8 cellular contexts compared by ENCODE assay signal in the genomic region with DNA sequence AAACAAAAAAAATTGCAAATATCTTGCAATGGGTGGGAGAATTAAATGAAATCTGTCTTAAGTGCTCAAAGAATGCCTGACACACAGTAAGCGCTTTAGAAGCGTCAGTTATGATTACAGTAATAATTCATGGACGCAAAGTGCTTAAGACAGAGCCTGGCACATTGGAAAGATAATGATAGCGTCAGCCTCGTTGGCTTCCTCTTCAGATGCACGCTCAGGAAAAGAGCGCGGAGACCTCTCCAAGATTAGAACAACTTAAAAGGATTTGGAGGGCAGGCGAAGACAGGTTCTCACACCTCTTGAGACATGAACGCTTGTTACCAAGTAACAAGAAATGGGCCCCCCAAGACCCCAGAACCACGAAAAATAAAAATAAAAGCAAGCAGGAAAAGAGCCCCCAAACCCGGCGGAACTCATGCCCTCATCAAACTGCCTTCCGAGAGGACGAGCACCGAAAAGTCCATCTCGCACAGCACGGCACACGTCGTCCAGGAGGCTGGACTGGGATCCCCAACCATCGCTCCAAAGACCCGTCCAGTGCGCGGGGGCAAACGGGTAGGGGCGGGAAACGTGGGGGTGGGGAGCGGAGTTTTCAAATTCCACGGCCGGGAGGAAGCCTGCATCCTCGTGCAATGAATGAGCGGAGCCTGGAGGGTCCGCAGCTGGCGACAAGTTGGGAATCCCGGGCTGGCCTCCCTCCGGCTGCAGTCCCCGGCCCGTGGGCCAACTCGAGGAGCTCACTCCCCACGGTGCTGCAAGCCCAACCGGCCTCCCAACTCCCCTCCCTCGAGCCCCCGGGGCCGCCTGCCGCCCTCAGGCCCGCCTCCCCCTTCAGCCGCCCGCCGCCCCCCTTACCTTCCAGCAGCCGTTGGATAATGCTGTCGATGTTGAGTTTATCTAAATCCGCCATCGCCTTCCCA. TPM values are rescaled to one million over a fixed set of nuclear protein-coding genes. Genes with fewer than 3 reads are reported as not detected.
DNase-seq lines count a peak whose midpoint lies in the region; ATAC-seq and TF ChIP-seq lines count a peak whose summit lies in the region.

No MANE protein-coding gene starts in this region.

- H3K36me3 Mint-ChIP-seq in CD4-positive, alpha-beta memory T cell = peaks cover 2 to 24% of the 10 kb centered on the region in 2 donors

- peak overlapping the region; percentile 86 for H3K14ac ChIP-seq in IMR-90 (replicated peaks; ENCODE audit: low read depth, low read length)

- H4K91ac ChIP-seq in IMR-90 (ENCODE audit: insufficient read depth, low read depth, low read length) = peak overlapping the region; percentile 78; the same call in 1 of the 2 replicates

- H3K27me3 Mint-ChIP-seq in CD4-positive, alpha-beta memory T cell = no peaks in the 10 kb centered on the region

- TF ChIP-seq POLR2A in IMR-90 (IDR thresholded peaks at IDR 0.05; ENCODE audit: low read depth, low read length) = no peak

- H2BK15ac ChIP-seq in IMR-90 (ENCODE audit: low read depth, low read length) = no peak overlapping the region

- H2AK5ac ChIP-seq in IMR-90 (ENCODE audit: low read depth, low read length) = peak overlapping the region; percentile 80

- peak overlapping the region; percentile 93 for H3K9ac ChIP-seq in IMR-90 (ENCODE audit: low read depth, low read length)

- H3K36me3 ChIP-seq in CD4-positive, alpha-beta memory T cell (ENCODE audit: insufficient read depth, low read length) = no peaks in the 10 kb centered on the region
- no peaks in the 10 kb centered on the region for H3K36me3 ChIP-seq in IMR-90 (ENCODE audit: control insufficient read depth, insufficient read depth, low read length)
- H3K36me3 ChIP-seq in lower lobe of right lung = no peaks in the 10 kb centered on the region

- peak overlapping the region; percentile 63 for H3K18ac ChIP-seq in IMR-90 (ENCODE audit: low read depth, low read length)

- peaks cover 32 to 74% (median 48%) of the 10 kb centered on the region in 4 donors for H3K4me1 Mint-ChIP-seq in CD4-positive, alpha-beta memory T cell

- ATAC-seq in GM19455 (IDR thresholded peaks at IDR 0.05; ENCODE audit: unreplicated experiment) (peak; percentile 26), IMR-90 (ENCODE audit: low read depth) (peak; percentile 34), SK-N-SH treated with all-trans-retinoic acid at 6 μM for 48 hours (peak; percentile 38), lower lobe of right lung (peak; percentile 44 to 60), GM19351 (IDR thresholded peaks at IDR 0.05; ENCODE audit: unreplicated experiment) (no peak)

- H3K9me3 Mint-ChIP-seq in CD4-positive, alpha-beta memory T cell = peaks cover 0 to 3% (median 0%) of the 10 kb centered on the region in 8 donors

- no peak for TF ChIP-seq CTCF in IMR-90 (conservative IDR thresholded peaks at IDR 0.05; ENCODE audit: low read depth, low read length)
- no peak for TF ChIP-seq CTCF in coronary artery (IDR thresholded peaks at IDR 0.05)
- TF ChIP-seq CTCF in lower lobe of right lung (IDR thresholded peaks at IDR 0.05) = no peak

- dilution Hi-C loops in IMR-90 (cut with HindIII; ENCODE audit: low sequenced_read_pairs, unreplicated experiment) = no loop called here

- peak overlapping the region; percentile 93 for H2AFZ ChIP-seq in IMR-90 (replicated peaks; ENCODE audit: low read length, poor library complexity)

- H3K9me1 ChIP-seq in IMR-90 (ENCODE audit: insufficient read depth, low read length) = peaks cover 14% of the 10 kb centered on the region

- H3K27ac ChIP-seq in CD4-positive, alpha-beta memory T cell (ENCODE audit: low read depth, low read length) = peak overlapping the region; percentile 59
- H3K27ac ChIP-seq in IMR-90 (ENCODE audit: insufficient read depth, low read length) (peak overlapping the region; percentile 92), coronary artery (peak overlapping the region; percentile 85 to 95), lower lobe of right lung (peak overlapping the region; percentile 86), temporal lobe (ENCODE audit: low read depth, low read length) (peak overlapping the region; percentile 69)

- no peak for TF ChIP-seq RAD21 in IMR-90 (IDR thresholded peaks at IDR 0.05; ENCODE audit: low read length)

- H4K8ac ChIP-seq in IMR-90 (ENCODE audit: low read depth in 2 of 2, low read length in 2 of 2) = peak overlapping the region in 1 of 2 experiments; percentile 78; a peak in 1 of 4 replicates

- 0% methylated on average over 5 of the region's 53 CpGs; no CpG with 5 or more reads in 1 of the 2 experiments for WGBS in IMR-90 (ENCODE audit: extremely low coverage in 2 of 2, insufficient read length in 1 of 2), 2 experiments

- in situ Hi-C loops in IMR-90 (cut with MboI; ENCODE audit: low sequenced_read_pairs) = no loop called here

- peak overlapping the region; percentile 84 for H3K23ac ChIP-seq in IMR-90 (ENCODE audit: low read depth, low read length)

- H2BK20ac ChIP-seq in IMR-90 (ENCODE audit: low read depth, low read length) = no peak overlapping the region

- peak overlapping the region; percentile 96 for H2BK5ac ChIP-seq in IMR-90 (ENCODE audit: low read depth, low read length, poor library complexity, severe bottlenecking)

- H2BK120ac ChIP-seq in IMR-90 (ENCODE audit: low read depth, low read length) = peak overlapping the region; percentile 59; the same call in 1 of the 2 replicates

- H3K4me1 ChIP-seq in CD4-positive, alpha-beta memory T cell (ENCODE audit: insufficient read depth, low read length) = peaks cover 41% of the 10 kb centered on the region
- H3K4me1 ChIP-seq in IMR-90 (ENCODE audit: control insufficient read depth, insufficient read depth, low read length) (peaks cover 15% of the 10 kb centered on the region), lower lobe of right lung (peaks cover 58% of the 10 kb centered on the region)

- no peaks in the 10 kb centered on the region for H3K27me3 ChIP-seq in CD4-positive, alpha-beta memory T cell (ENCODE audit: insufficient read depth, low read length)
- H3K27me3 ChIP-seq in IMR-90 (ENCODE audit: control insufficient read depth, insufficient read depth, low read length) = no peaks in the 10 kb centered on the region
- no peaks in the 10 kb centered on the region for H3K27me3 ChIP-seq in lower lobe of right lung (ENCODE audit: low read depth)

- no peaks in the 10 kb centered on the region for H3K9me3 ChIP-seq in CD4-positive, alpha-beta memory T cell (ENCODE audit: control insufficient read depth in 1 of 2, low read length in 2 of 2)
- H3K9me3 ChIP-seq in IMR-90 (ENCODE audit: control insufficient read depth, insufficient read depth, low read length) (no peaks in the 10 kb centered on the region), lower lobe of right lung (no peaks in the 10 kb centered on the region)

- peak overlapping the region; percentile 96 to 99 (median 98) for H3K27ac Mint-ChIP-seq in CD4-positive, alpha-beta memory T cell

- BruUV-seq in IMR-90 (replicated peaks; lab: Mats Ljungman, UMichigan) = no TSS peak

- peak in 1 of 5 donors; percentile 32 for DNase-seq in CD4-positive, alpha-beta memory T cell
- DNase-seq in IMR-90 (peak; percentile 42), coronary artery (ENCODE audit: low spot score) (peak; percentile 76), lower lobe of right lung (peak; percentile 56)

- H3K4me2 ChIP-seq in IMR-90 (ENCODE audit: low read depth, low read length) = peak overlapping the region; percentile 99

- CTCF ChIA-PET in CD4-positive, alpha-beta memory T cell (lab: Charles Lee; ENCODE audit: partially characterized antibody) = interaction anchor here (1.0 to 1.6 kb wide), 4 partner anchors 10 to 176 kb away, joined by 3 to 6 read pairs (median 3); no protein-coding TSS in a partner anchor
- CTCF ChIA-PET in IMR-90 (lab: Yijun Ruan, JAX) = interaction anchor here (1.3 kb wide), 1 partner anchor 146 kb away, joined by 4 read pairs; no protein-coding TSS in a partner anchor

- H3K79me1 ChIP-seq in IMR-90 (ENCODE audit: low read depth in 1 of 2, low read length in 2 of 2) = peaks cover 0 to 20% of the 10 kb centered on the region in 2 experiments; a peak in 2 of 4 replicates

- H3K4me3 Mint-ChIP-seq in CD4-positive, alpha-beta memory T cell = peak overlapping the region; percentile 96 to 100 (median 100)

- H3K4ac ChIP-seq in IMR-90 (ENCODE audit: low read depth, low read length) = peak overlapping the region; percentile 81

- H3K4me3 ChIP-seq in CD4-positive, alpha-beta memory T cell (ENCODE audit: low read length in 2 of 2) = peak overlapping the region; percentile 66 to 69
- H3K4me3 ChIP-seq in IMR-90 (ENCODE audit: insufficient read depth, low read depth, low read length) = peak overlapping the region; percentile 99
- peak overlapping the region; percentile 93 for H3K4me3 ChIP-seq in coronary artery
- peak overlapping the region; percentile 100 for H3K4me3 ChIP-seq in lower lobe of right lung

- POLR2A ChIA-PET in CD4-positive, alpha-beta memory T cell (lab: Charles Lee; ENCODE audit: partially characterized antibody) = interaction anchor here (1.0 to 3.6 kb wide), 9 partner anchors 11 to 292 kb away, joined by 3 to 13 read pairs (median 6); a partner anchor contains a TSS
- POLR2A ChIA-PET in IMR-90 (lab: Charles Lee; ENCODE audit: unreplicated experiment) = no interaction called here

- intact Hi-C loops in CD4-positive, alpha-beta memory T cell (cut with micrococcal nuclease) = loop anchor here (1.0 to 5.0 kb wide), 6 partner anchors 14 to 460 kb away; a partner anchor contains a TSS
- intact Hi-C loops in IMR-90 (cut with micrococcal nuclease) = loop anchor here (5.0 kb wide), 1 partner anchor 130 kb away; a partner anchor contains a TSS
- intact Hi-C loops in lower lobe of right lung (cut with DNase I) = no loop called here

- H3K56ac ChIP-seq in IMR-90 (ENCODE audit: extremely low read depth, insufficient read depth, low read length) = peak overlapping the region; percentile 77

- H4K5ac ChIP-seq in IMR-90 (ENCODE audit: low read depth, low read length) = peak overlapping the region; percentile 74; the same call in 1 of the 2 replicates

- H4K20me1 ChIP-seq in IMR-90 (ENCODE audit: insufficient read depth, low read length) = peaks cover 55% of the 10 kb centered on the region

- peak overlapping the region; percentile 93 for H2AK9ac ChIP-seq in IMR-90 (replicated peaks; ENCODE audit: low read depth, low read length, poor library complexity)

TF ChIP-seq in SK-N-SH treated with all-trans-retinoic acid at 6 μM for 48 hours, 23 proteins besides CTCF, POLR2A, EP300 and RAD21 (continues in another document):
- TF ChIP-seq ZNF8 (CRISPR knock-in tag; IDR thresholded peaks at IDR 0.05) = no peak

RNA-seq across cellular contexts. Expression of a gene that starts 0.6 kb away (rescaled TPM):
- total RNA-seq in CD4-positive, alpha-beta memory T cell = 100 to 1,000 TPM; 147 to 168 TPM
- polyA plus RNA-seq in CD4-positive, alpha-beta memory T cell = 100 to 1,000 TPM; 140 to 216 TPM
- total RNA-seq in IMR-90 (2012; rRNA removed) = 126 and 169 TPM in 2 replicates
- polyA plus RNA-seq in IMR-90 (2012; rRNA removed) = 59.1 and 71.0 TPM in 2 replicates
- 36.4 and 45.1 TPM in 2 replicates for polyA plus RNA-seq in IMR-90 (2012; cell fraction: cytosol; rRNA removed)
- polyA plus RNA-seq in IMR-90 (2012; cell fraction: nucleus; rRNA removed; ENCODE audit: low replicate concordance) = 26.7 and 72.8 TPM in 2 replicates
- total RNA-seq in lower lobe of right lung = 97.8 TPM
- 114 TPM for total RNA-seq in temporal lobe

RNA-seq across cellular contexts. Expression of a gene that starts 53.1 kb away (rescaled TPM):
- total RNA-seq in CD4-positive, alpha-beta memory T cell = 1 to 10 TPM; 6.4 to 7.8 TPM
- polyA plus RNA-seq in CD4-positive, alpha-beta memory T cell = 10 to 100 TPM in 1 of 2 donors, 1 to 10 TPM in 1; 7.4 to 16.4 TPM
- 1.4 and 2.0 TPM in 2 replicates for total RNA-seq in IMR-90 (2012; rRNA removed)
- polyA plus RNA-seq in IMR-90 (2012; rRNA removed) = 1.3 and 1.9 TPM in 2 replicates
- 1.3 and 2.3 TPM in 2 replicates for polyA plus RNA-seq in IMR-90 (2012; cell fraction: cytosol; rRNA removed)
- polyA plus RNA-seq in IMR-90 (2012; cell fraction: nucleus; rRNA removed; ENCODE audit: low replicate concordance) = 0.44 and 1.4 TPM in 2 replicates
- 29.2 TPM for total RNA-seq in lower lobe of right lung
- 5.9 TPM for total RNA-seq in temporal lobe
